11 cellular contexts compared by ENCODE assay signal in the genomic region with DNA sequence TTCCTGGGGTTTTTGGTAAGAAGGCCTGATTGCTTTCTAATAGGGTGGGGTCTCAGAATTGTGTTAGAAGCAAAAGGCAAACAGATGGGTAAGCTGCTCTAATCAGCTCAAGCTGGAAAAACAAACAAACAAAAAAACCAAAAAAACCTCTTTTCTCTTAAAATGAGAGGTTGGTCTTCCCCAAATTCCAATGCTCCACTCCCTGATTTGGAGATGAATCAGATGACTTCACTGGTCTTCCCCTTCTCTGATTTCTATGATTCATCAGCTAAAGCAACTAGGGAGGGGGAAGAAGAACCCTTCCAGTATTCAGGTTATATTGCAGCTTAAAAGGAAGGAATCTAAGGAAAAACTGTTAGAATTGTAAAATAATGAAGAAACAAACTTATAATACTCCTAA. TPM values are rescaled to one million over a fixed set of nuclear protein-coding genes. Genes with fewer than 3 reads are reported as not detected.
DNase-seq lines count a peak whose midpoint lies in the region; ATAC-seq and TF ChIP-seq lines count a peak whose summit lies in the region.
"Had no signal": no experiment of that assay in that cellular context is flagged by ENCODE, and none has a peak within 500 bp of the region (broad histone marks: within the 10 kb centered on the region; RNA-seq: fewer than 3 reads in every experiment).

No MANE protein-coding gene starts in this region.

- peak overlapping the region; percentile 62 for H3K27ac Mint-ChIP-seq in osteocyte (ENCODE audit: unreplicated experiment)

- TF ChIP-seq POLR2A in GM18505 (IDR thresholded peaks at IDR 0.05; ENCODE audit: borderline replicate concordance, extremely low read depth, insufficient read depth, insufficient read length) = no peak

- H4K20me1 ChIP-seq in PC-9 (ENCODE audit: insufficient read depth) = no peaks in the 10 kb centered on the region

- POLR2A ChIA-PET in PC-9 (lab: Charles Lee; ENCODE audit: unreplicated experiment) = interaction anchor here (0.5 to 1.2 kb wide), 8 partner anchors 8 to 168 kb away, joined by 3 to 49 read pairs (median 6); a partner anchor contains a TSS

- no peaks in the 10 kb centered on the region for H3K79me2 ChIP-seq in PC-9 (ENCODE audit: low read depth)

- H3K4me1 ChIP-seq in PC-9 (replicated peaks; ENCODE audit: insufficient read depth) = peaks cover 41% of the 10 kb centered on the region

- H3K9me3 Mint-ChIP-seq in osteocyte (ENCODE audit: unreplicated experiment) = no peaks in the 10 kb centered on the region
- H3K9me3 Mint-ChIP-seq: IgD-negative memory B cell had no signal

- H3K9me2 ChIP-seq in PC-9 (ENCODE audit: insufficient read depth) = no peaks in the 10 kb centered on the region

- H2AFZ ChIP-seq in PC-9 = no peak overlapping the region

- CTCF ChIA-PET in PC-9 (lab: Charles Lee) = no interaction called here

- no peaks in the 10 kb centered on the region for H3K27me3 Mint-ChIP-seq in osteocyte (ENCODE audit: unreplicated experiment)
- H3K27me3 Mint-ChIP-seq: IgD-negative memory B cell had no signal

- peak overlapping the region; percentile 59 for H3K4me2 ChIP-seq in PC-9

- H3K9me3 ChIP-seq in PC-9 (ENCODE audit: insufficient read depth, low read depth) = no peaks in the 10 kb centered on the region

- H3K27me3 ChIP-seq in PC-9 (ENCODE audit: insufficient read depth, low read depth) = no peaks in the 10 kb centered on the region

- H3K36me3 Mint-ChIP-seq in osteocyte (ENCODE audit: unreplicated experiment) = no peaks in the 10 kb centered on the region
- H3K36me3 Mint-ChIP-seq: IgD-negative memory B cell had no signal

- intact Hi-C loops in PC-9 (cut with micrococcal nuclease; ENCODE audit: unreplicated experiment) = no loop called here

- no peak for ATAC-seq in GM18505 (IDR thresholded peaks at IDR 0.05; ENCODE audit: unreplicated experiment)

- no peak overlapping the region; the same call in 1 of the 2 replicates for H3K4me3 ChIP-seq in PC-9

- H3F3A ChIP-seq in PC-9 (ENCODE audit: insufficient read depth, low read depth) = peaks cover 15% of the 10 kb centered on the region; the same call in 1 of the 2 replicates

- no peak overlapping the region for H3K4me3 Mint-ChIP-seq in osteocyte (ENCODE audit: unreplicated experiment)
- H3K4me3 Mint-ChIP-seq: IgD-negative memory B cell had no signal

- peak; percentile 76 for DNase-seq in Caki2 (ENCODE audit: low read depth)
- peak in 1 of 2 experiments; percentile 77 for DNase-seq in PC-9
- no peak for DNase-seq in epithelial cell of prostate (ENCODE audit: low read depth, low spot score)
- DNase-seq in osteocyte (ENCODE audit: extremely low spot score, unreplicated experiment) = no peak
- no peak for DNase-seq in NOMO-1 treated with DMSO at 0.1 percent for 48 hours (lab: John Stamatoyannopoulos, UW; ENCODE audit: unreplicated experiment)
- no peak for DNase-seq in AML-193 (lab: John Stamatoyannopoulos, UW)
- DNase-seq in GM10266 (ENCODE audit: extremely low spot score) = no peak
- DNase-seq: activated CD4-positive, alpha-beta T cell treated with anti-CD3 and anti-CD28 coated beads, Interleukin-2, amount 50 U/mL, for 48 hours; hippocampal formation had no signal

- peak overlapping the region; percentile 90 for H3K27ac ChIP-seq in PC-9
- peak overlapping the region; percentile 100 for H3K27ac ChIP-seq in epithelial cell of prostate

- no peaks in the 10 kb centered on the region for H3K36me3 ChIP-seq in PC-9 (ENCODE audit: low read depth)

- H3K4me1 Mint-ChIP-seq in osteocyte (ENCODE audit: unreplicated experiment) = peaks cover 43% of the 10 kb centered on the region

- no TSS peak for BruUV-seq in PC-9 (replicated peaks; lab: Mats Ljungman, UMichigan)

- in situ Hi-C loops in Caki2 (cut with HindIII; ENCODE audit: low pct_unique_long_range_greater_than_20kb, low sequenced_read_pairs) = no loop called here

- TF ChIP-seq CTCF in PC-9 (conservative IDR thresholded peaks at IDR 0.05) (no peak), osteocyte (IDR thresholded peaks at IDR 0.05) (no peak), GM10266 (IDR thresholded peaks at IDR 0.05; ENCODE audit: control insufficient read depth, insufficient read depth, low read depth, missing control alignments) (no peak)

RNA-seq across cellular contexts. Expression of a gene that starts 9.6 kb away (rescaled TPM):
- total RNA-seq in Caki2 (2014; rRNA removed; shearing (Covaris generic); ENCODE audit: low replicate concordance) = 3,725 and 3,998 TPM in 2 replicates
- total RNA-seq in PC-9 (2021) = 1,720 and 1,743 TPM in 2 replicates
- total RNA-seq in osteocyte = 2,961 and 3,149 TPM in 2 replicates
